ENCODE assay signal across 1 cellular context in genomic region chr17:8445536-8445935, GRCh38.
TF ChIP-seq lines count a peak whose summit lies in the region.

No MANE protein-coding gene starts in this region.

TF ChIP-seq in endothelial cell of umbilical vein, 7 proteins besides CTCF, POLR2A, EP300 and RAD21 (continued from another document):
- TF ChIP-seq POLR2AphosphoS5 (IDR thresholded peaks at IDR 0.05; ENCODE audit: insufficient read depth, low read depth, low read length) (no peak), EZH2 (IDR thresholded peaks at IDR 0.05; ENCODE audit: borderline replicate concordance, low read depth, low read length, severe bottlenecking) (no peak), MAX (IDR thresholded peaks at IDR 0.05; ENCODE audit: insufficient read depth, insufficient read length) (no peak), GATA2 (IDR thresholded peaks at IDR 0.05; ENCODE audit: insufficient read depth, insufficient read length, low read depth, low read length) (peak; percentile 22), JUN (IDR thresholded peaks at IDR 0.05; ENCODE audit: borderline replicate concordance, insufficient read depth, insufficient read length, low read depth) (no peak), MYC (IDR thresholded peaks at IDR 0.05; ENCODE audit: low read depth, low read length) (no peak)
